10 cellular contexts compared by ENCODE assay signal in genomic region chr11:113475160-113475761, GRCh38. TPM values are rescaled to one million over a fixed set of nuclear protein-coding genes. Genes with fewer than 3 reads are reported as not detected.
DNase-seq lines count a peak whose midpoint lies in the region; ATAC-seq and TF ChIP-seq lines count a peak whose summit lies in the region.
"Had no signal": no experiment of that assay in that cellular context is flagged by ENCODE, and none has a peak within 500 bp of the region (broad histone marks: within the 10 kb centered on the region; RNA-seq: fewer than 3 reads in every experiment).

Gene DRD2 (minus strand): TSS chr11:113475398. CDS start chr11:113424651, 50,747 bp downstream.

- no peak within 1 kb of the TSS for H3K9ac ChIP-seq in iPS-15b (ENCODE audit: low read depth, low read length)

- no peaks in the 10 kb centered on the region for H3K9me3 ChIP-seq in iPS-15b (ENCODE audit: control insufficient read depth, insufficient read depth, low read length)

- peak; percentile 38 for ATAC-seq in activated CD8-positive, alpha-beta memory T cell treated with anti-CD3 and anti-CD28 coated beads, Interleukin-2, amount 10 ng/mL, durations not matched to agents 7 days and 5 days
- peak; percentile 34 for ATAC-seq in stimulated activated naive CD8-positive, alpha-beta T cell treated with anti-CD3 and anti-CD28 coated beads, Interleukin-15, Interleukin-2, amounts not matched to agents 100 U/mL and 50 U/mL, for 24 hours
- ATAC-seq in GM21367 (IDR thresholded peaks at IDR 0.05; ENCODE audit: unreplicated experiment) (no peak), GM19397 (IDR thresholded peaks at IDR 0.05; ENCODE audit: unreplicated experiment) (no peak)

- peaks cover 6% of the 10 kb centered on the region for H3K4me1 Mint-ChIP-seq in activated CD8-positive, alpha-beta memory T cell treated with anti-CD3 and anti-CD28 coated beads, Interleukin-2, amount 10 ng/mL, durations not matched to agents 7 days and 5 days

- H3K27me3 Mint-ChIP-seq in activated CD8-positive, alpha-beta memory T cell treated with anti-CD3 and anti-CD28 coated beads, Interleukin-2, amount 10 ng/mL, durations not matched to agents 7 days and 5 days: peaks cover 76% of the 10 kb centered on the region

- no peaks in the 10 kb centered on the region for H3K36me3 ChIP-seq in iPS-15b (ENCODE audit: control insufficient read depth, insufficient read depth, low read length)

- peaks cover 7% of the 10 kb centered on the region for H3K4me1 ChIP-seq in iPS-15b (ENCODE audit: control insufficient read depth, insufficient read depth, low read length)

- no peak within 1 kb of the TSS for H3K27ac Mint-ChIP-seq in activated CD8-positive, alpha-beta memory T cell treated with anti-CD3 and anti-CD28 coated beads, Interleukin-2, amount 10 ng/mL, durations not matched to agents 7 days and 5 days
- H3K27ac Mint-ChIP-seq: activated B cell treated with CpG ODN at 0.5 μM for 24 hours had no signal

- TF ChIP-seq CTCF in VCaP (conservative IDR thresholded peaks at IDR 0.05): no peak

- peaks cover 1% of the 10 kb centered on the region for H3K36me3 Mint-ChIP-seq in activated CD8-positive, alpha-beta memory T cell treated with anti-CD3 and anti-CD28 coated beads, Interleukin-2, amount 10 ng/mL, durations not matched to agents 7 days and 5 days

- H3K4me3 ChIP-seq in iPS-15b (ENCODE audit: low read depth, low read length): peak within 1 kb of the TSS; percentile 64

- H3K9me3 Mint-ChIP-seq in activated CD8-positive, alpha-beta memory T cell treated with anti-CD3 and anti-CD28 coated beads, Interleukin-2, amount 10 ng/mL, durations not matched to agents 7 days and 5 days (ENCODE audit: low read depth): no peaks in the 10 kb centered on the region
- H3K9me3 Mint-ChIP-seq: activated B cell treated with CpG ODN at 0.5 μM for 24 hours had no signal

- H3K27ac ChIP-seq in VCaP: peak within 1 kb of the TSS; percentile 57

- H3K27me3 ChIP-seq in iPS-15b (ENCODE audit: control insufficient read depth, insufficient read depth, low read length): peaks cover 27% of the 10 kb centered on the region

- CTCF ChIA-PET in activated CD8-positive, alpha-beta memory T cell treated with anti-CD3 and anti-CD28 coated beads, Interleukin-2, amount 10 ng/mL, durations not matched to agents 7 days and 5 days (lab: Charles Lee): no interaction called here

- H3K4me3 Mint-ChIP-seq in activated CD8-positive, alpha-beta memory T cell treated with anti-CD3 and anti-CD28 coated beads, Interleukin-2, amount 10 ng/mL, durations not matched to agents 7 days and 5 days: peak within 1 kb of the TSS; percentile 34
- H3K4me3 Mint-ChIP-seq: activated B cell treated with CpG ODN at 0.5 μM for 24 hours had no signal

- DNase-seq in activated CD8-positive, alpha-beta memory T cell treated with anti-CD3 and anti-CD28 coated beads, Interleukin-2, amount 10 ng/mL, durations not matched to agents 7 days and 5 days: no peak
- DNase-seq in activated CD8-positive, alpha-beta memory T cell treated with anti-CD3 and anti-CD28 coated beads, Interleukin-2, amount 50 U/mL, for 48 hours: no peak
- DNase-seq in stimulated activated naive CD8-positive, alpha-beta T cell treated with anti-CD3 and anti-CD28 coated beads, Interleukin-15, Interleukin-2, amounts not matched to agents 100 U/mL and 50 U/mL, for 24 hours: no peak
- DNase-seq in NCI-H446 treated with DMSO at 0.1 percent for 48 hours (lab: John Stamatoyannopoulos, UW): no peak
- DNase-seq: activated B cell treated with CpG ODN at 0.5 μM for 24 hours had no signal

RNA-seq across cellular contexts. Expression of gene DRD2, which starts in this region (rescaled TPM):
- 1 to 10 TPM in 1 of 2 experiments, under 1 TPM in 1; 0.52 to 1.4 TPM for total RNA-seq in activated CD8-positive, alpha-beta memory T cell treated with anti-CD3 and anti-CD28 coated beads, Interleukin-2, amount 10 ng/mL, durations not matched to agents 7 days and 5 days
- total RNA-seq: activated B cell treated with CpG ODN at 0.5 μM for 24 hours, dermis blood vessel endothelial cell had no signal

Comparison
In these comparisons a context has a peak if more than half of its experiments do, and no peak if none do; other contexts are left out.
1. ATAC-seq: peak in activated CD8-positive, alpha-beta memory T cell treated with anti-CD3 and anti-CD28 coated beads, Interleukin-2, amount 10 ng/mL, durations not matched to agents 7 days and 5 days (single experiment) and stimulated activated naive CD8-positive, alpha-beta T cell treated with anti-CD3 and anti-CD28 coated beads, Interleukin-15, Interleukin-2, amounts not matched to agents 100 U/mL and 50 U/mL, for 24 hours (single experiment); none in GM21367 (single experiment) and GM19397 (single experiment).